Comparison of ENCODE assay signal across 24 cellular contexts in genomic region chr2:119451336-119452050, GRCh38. TPM values are rescaled to one million over a fixed set of nuclear protein-coding genes. Genes with fewer than 3 reads are reported as not detected.
"Had no signal": no experiment of that assay in that cellular context is flagged by ENCODE, and none has a peak within 500 bp of the region (broad histone marks: within the 10 kb centered on the region; RNA-seq: fewer than 3 reads in every experiment).

No MANE protein-coding gene starts in this region.

- H3K9me3 ChIP-seq: SJSA1 had no signal

- H3K36me3 ChIP-seq: SJSA1 had no signal

- H3K4me1 ChIP-seq: SJSA1 had no signal

- H3K27ac ChIP-seq: SJSA1, SK-N-MC had no signal

- H3K4me3 ChIP-seq: SJSA1, SK-N-MC had no signal

- DNase-seq: KBM-7, MV-4-11, NCI-H1048, NCI-H1105, NCI-H1417, NCI-H1436 treated with DMSO at 0.1 percent for 48 hours, NCI-H1694, NCI-H187 treated with DMSO at 0.1 percent for 48 hours, NCI-H2029 treated with DMSO at 0.1 percent for 48 hours, NCI-H2107, NCI-H226, NCI-H446, NCI-H510A, NCI-H524 treated with DMSO at 0.1 percent for 48 hours, NCI-H69, NCI-H774, Right ventricle myocardium superior, RPMI8226, SIG-M5, SW 1271 had no signal

RNA-seq across cellular contexts. Expression of gene TMEM37, which starts 19.8 kb away (rescaled TPM):
- total RNA-seq: LHCN-M2, MCF 10A, SJSA1 had no signal
